Comparison of ENCODE assay signal across 11 cellular contexts in genomic region chr6:135970750-135971149, GRCh38.
"Had no signal": no experiment of that assay in that cellular context is flagged by ENCODE, and none has a peak within 500 bp of the region (broad histone marks: within the 10 kb centered on the region; RNA-seq: fewer than 3 reads in every experiment).

No MANE protein-coding gene starts in this region.

- H3K36me3 ChIP-seq: HAP-1 had no signal

- H3K9ac ChIP-seq: GM23248 had no signal

- H3K9me3 ChIP-seq: HAP-1 had no signal

- H2AFZ ChIP-seq: GM23248, GM23338 had no signal

- H3K27ac ChIP-seq: GM23248 had no signal

- H3K4me1 Mint-ChIP-seq: GM23338, H9 had no signal

- H3K4me1 ChIP-seq: HAP-1 had no signal

- H3K4me3 Mint-ChIP-seq: GM23338, H9, HFFc6 had no signal

- FAIRE-seq: H1, H54 had no signal

- ATAC-seq: GM23338, HCT116 had no signal

- H3K4me3 ChIP-seq: GM23248, GM23338, HAP-1 had no signal

- H3K9me3 Mint-ChIP-seq: GM23338, H9, HFFc6 had no signal

- H3K4me2 ChIP-seq: GM23338 had no signal

- DNase-seq: GM23248, GOT3, H7, H9, HCEC 1CT, HFFc6 had no signal

- H3K27ac Mint-ChIP-seq: GM23338, H9, HFFc6 had no signal
